Comparison of ENCODE assay signal across 12 cellular contexts in the genomic region with DNA sequence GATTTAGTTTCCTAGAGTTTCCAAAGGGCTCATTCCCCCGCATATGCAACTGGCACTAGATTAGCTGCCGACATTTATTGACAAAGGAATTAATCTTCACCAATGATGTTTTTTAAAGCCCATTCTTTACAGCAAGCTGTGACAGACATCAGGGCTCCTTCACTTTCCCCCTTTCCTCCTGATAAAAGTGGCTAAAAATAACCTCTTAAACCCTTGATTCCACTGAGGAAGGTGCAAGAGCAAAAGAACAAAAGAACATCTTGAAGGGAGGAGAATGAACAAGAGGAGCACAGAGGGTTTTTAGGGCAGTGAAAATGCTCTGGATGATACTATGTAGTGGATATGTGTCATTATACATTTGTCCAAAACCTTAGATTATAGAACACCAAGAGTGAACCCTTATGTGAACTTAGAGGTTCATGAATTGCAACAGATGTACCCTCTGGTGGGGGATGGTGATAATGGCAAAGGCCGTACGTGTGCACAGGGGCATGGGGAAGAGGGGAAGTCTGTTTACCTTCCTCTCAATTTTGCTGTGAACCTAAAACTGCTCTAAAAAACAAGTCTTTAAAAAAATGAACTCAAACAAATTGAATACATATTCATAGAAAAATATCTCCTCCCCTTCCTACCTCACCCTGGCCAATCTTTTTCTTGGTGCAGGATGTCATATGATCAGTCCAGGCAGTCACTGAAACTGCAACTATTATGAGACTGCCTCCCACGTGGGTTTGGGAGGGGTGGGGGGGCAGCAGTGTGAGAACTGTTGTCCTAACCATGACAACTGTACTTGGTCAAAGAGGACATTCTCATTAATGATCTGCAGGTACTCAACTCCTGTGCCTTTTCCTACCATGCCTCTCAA.
A peak's percentile ranks its signal among the peaks of the same experiment; 100 is the strongest.
DNase-seq lines count a peak whose midpoint lies in the region; ATAC-seq and TF ChIP-seq lines count a peak whose summit lies in the region.
"Had no signal": no experiment of that assay in that cellular context is flagged by ENCODE, and none has a peak within 500 bp of the region (broad histone marks: within the 10 kb centered on the region; RNA-seq: fewer than 3 reads in every experiment).

No MANE protein-coding gene starts in this region.

- ATAC-seq in GM21515 (IDR thresholded peaks at IDR 0.05; ENCODE audit: unreplicated experiment) = peak; percentile 75
- ATAC-seq in HG03139 (IDR thresholded peaks at IDR 0.05; ENCODE audit: unreplicated experiment) = peak; percentile 84
- ATAC-seq: T-helper 17 cell had no signal

- peak; percentile 6 for DNase-seq in activated CD4-positive, alpha-beta T cell treated with anti-CD3 and anti-CD28 coated beads for 48 hours
- DNase-seq in activated CD4-positive, alpha-beta T cell treated with anti-CD3 and anti-CD28 coated beads, Interleukin-2, amount 50 U/mL, for 48 hours = no peak
- peak; percentile 45 for DNase-seq in erythroblast (lab: John Stamatoyannopoulos, UW)
- DNase-seq in middle frontal gyrus (ENCODE audit: extremely low spot score, low spot score) = no peak
- no peak for DNase-seq in SIG-M5 treated with dmso at 0.1 percent for 504 hours (lab: John Stamatoyannopoulos, UW; ENCODE audit: unreplicated experiment)
- DNase-seq in AG08395 (ENCODE audit: low spot score) = no peak
- DNase-seq: activated naive CD4-positive, alpha-beta T cell treated with anti-CD3 and anti-CD28 coated beads, Interleukin-2, amount 50 U/mL, for 16 hours; kidney glomerular epithelial cell; NCI-H1092 treated with DMSO at 0.1 percent for 48 hours; T-helper 17 cell had no signal

- TF ChIP-seq POLR2A in erythroblast (IDR thresholded peaks at IDR 0.05; ENCODE audit: low read length) = no peak

Comparison
In these comparisons a context has a peak if more than half of its experiments do, and no peak if none do; other contexts are left out.
1. DNase-seq: peak in activated CD4-positive, alpha-beta T cell treated with anti-CD3 and anti-CD28 coated beads for 48 hours (single experiment) and erythroblast (2 of 2); none in activated CD4-positive, alpha-beta T cell treated with anti-CD3 and anti-CD28 coated beads, Interleukin-2, amount 50 U/mL, for 48 hours (0 of 2), middle frontal gyrus (single experiment), SIG-M5 treated with dmso at 0.1 percent for 504 hours (single experiment) and AG08395 (single experiment).